Comparison of ENCODE assay signal across 14 cellular contexts in genomic region chr5:151596839-151597539, GRCh38. TPM values are rescaled to one million over a fixed set of nuclear protein-coding genes. Genes with fewer than 3 reads are reported as not detected.
DNase-seq lines count a peak whose midpoint lies in the region; ATAC-seq and TF ChIP-seq lines count a peak whose summit lies in the region.
"Had no signal": no experiment of that assay in that cellular context is flagged by ENCODE, and none has a peak within 500 bp of the region (broad histone marks: within the 10 kb centered on the region; RNA-seq: fewer than 3 reads in every experiment).

No MANE protein-coding gene starts in this region.

- no peak for TF ChIP-seq CTCF in GM23338 (conservative IDR thresholded peaks at IDR 0.05; ENCODE audit: low read depth in 2 of 2)
- TF ChIP-seq CTCF in astrocyte of the spinal cord (IDR thresholded peaks at IDR 0.05; ENCODE audit: low read depth, low read length): no peak
- TF ChIP-seq CTCF in progenitor cell of endocrine pancreas (IDR thresholded peaks at IDR 0.05; ENCODE audit: unreplicated experiment): no peak

- peaks cover 4% of the 10 kb centered on the region for H3K27me3 Mint-ChIP-seq in GM23338 (ENCODE audit: insufficient read depth, low read depth, poor library complexity)
- H3K27me3 Mint-ChIP-seq in progenitor cell of endocrine pancreas: peaks cover 20% of the 10 kb centered on the region

- no peaks in the 10 kb centered on the region for H3K36me3 ChIP-seq in GM23338 (ENCODE audit: insufficient read depth)

- H3K9me3 Mint-ChIP-seq in GM23338: no peaks in the 10 kb centered on the region
- no peaks in the 10 kb centered on the region for H3K9me3 Mint-ChIP-seq in progenitor cell of endocrine pancreas (ENCODE audit: low read depth)
- H3K9me3 Mint-ChIP-seq: CD8-positive, alpha-beta memory T cell had no signal

- H4K20me1 ChIP-seq in GM23338 (replicated peaks; ENCODE audit: insufficient read depth): no peaks in the 10 kb centered on the region

- H3K4me3 Mint-ChIP-seq in GM23338: no peak overlapping the region
- H3K4me3 Mint-ChIP-seq in progenitor cell of endocrine pancreas (ENCODE audit: low read depth): no peak overlapping the region
- H3K4me3 Mint-ChIP-seq: CD8-positive, alpha-beta memory T cell had no signal

- peaks cover 18% of the 10 kb centered on the region for H3K4me1 ChIP-seq in GM23338 (ENCODE audit: insufficient read depth)

- DNase-seq in GM23338 (ENCODE audit: low spot score) (peak; percentile 73), astrocyte of the spinal cord (ENCODE audit: low read depth, low spot score) (peak; percentile 13), iPS-NIHi11 (ENCODE audit: low spot score) (peak; percentile 83), progenitor cell of endocrine pancreas (ENCODE audit: low spot score, unreplicated experiment) (peak; percentile 27), UCSD-AML1 (lab: John Stamatoyannopoulos, UW; ENCODE audit: unreplicated experiment) (no peak), NCI-H2196 (lab: John Stamatoyannopoulos, UW; ENCODE audit: unreplicated experiment) (no peak), HuH-7 (ENCODE audit: low spot score) (no peak)
- DNase-seq: activated CD4-positive, CD25-positive, alpha-beta regulatory T cell; CD8-positive, alpha-beta memory T cell; NCI-H187; NCI-H82 had no signal

- H3K36me3 Mint-ChIP-seq in GM23338 (ENCODE audit: low read depth) (no peaks in the 10 kb centered on the region), progenitor cell of endocrine pancreas (ENCODE audit: insufficient read depth) (no peaks in the 10 kb centered on the region)
- H3K36me3 Mint-ChIP-seq: CD8-positive, alpha-beta memory T cell had no signal

- H3K79me2 ChIP-seq in GM23338 (replicated peaks; ENCODE audit: insufficient read depth): no peaks in the 10 kb centered on the region

- H3K4me2 ChIP-seq in GM23338: peak overlapping the region; percentile 48; the same call in 1 of the 2 replicates

- H3K27me3 ChIP-seq in GM23338 (ENCODE audit: insufficient read depth): no peaks in the 10 kb centered on the region

- H3F3A ChIP-seq in GM23338 (replicated peaks; ENCODE audit: low read depth): no peaks in the 10 kb centered on the region

- H3K4me1 Mint-ChIP-seq in GM23338: peaks cover 43% of the 10 kb centered on the region
- peaks cover 18% of the 10 kb centered on the region for H3K4me1 Mint-ChIP-seq in progenitor cell of endocrine pancreas (ENCODE audit: low read depth)
- H3K4me1 Mint-ChIP-seq: CD8-positive, alpha-beta memory T cell had no signal

- in situ Hi-C loops in astrocyte of the spinal cord (cut with HindIII; ENCODE audit: low sequenced_read_pairs): no loop called here

- peak; percentile 98 for ATAC-seq in GM23338
- ATAC-seq in HG03457 (IDR thresholded peaks at IDR 0.05; ENCODE audit: unreplicated experiment): no peak
- ATAC-seq: K562 had no signal

- no peaks in the 10 kb centered on the region for H3K9me2 ChIP-seq in GM23338 (ENCODE audit: insufficient read depth)

- H2AFZ ChIP-seq in GM23338: no peak overlapping the region

- H3K27ac Mint-ChIP-seq in GM23338: no peak overlapping the region
- H3K27ac Mint-ChIP-seq in progenitor cell of endocrine pancreas: no peak overlapping the region
- H3K27ac Mint-ChIP-seq: CD8-positive, alpha-beta memory T cell had no signal

- no peak overlapping the region for H3K27ac ChIP-seq in GM23338 (ENCODE audit: low read depth)

- H3K4me3 ChIP-seq in GM23338 (no peak overlapping the region), astrocyte of the spinal cord (ENCODE audit: low read depth, low read length) (no peak overlapping the region)
- H3K4me3 ChIP-seq: K562, lung had no signal

TF ChIP-seq in GM23338, 12 proteins besides CTCF, POLR2A, EP300 and RAD21:
- TF ChIP-seq CREB1 (CRISPR knock-in tag; IDR thresholded peaks at IDR 0.05; ENCODE audit: low read depth) (no peak), POLR2AphosphoS5 (IDR thresholded peaks at IDR 0.05; ENCODE audit: low read depth) (no peak), REST (IDR thresholded peaks at IDR 0.05; ENCODE audit: unreplicated experiment) (no peak)

RNA-seq across cellular contexts. Expression of gene FAT2, which starts 5.9 kb away (rescaled TPM):
- 0.27 and 0.59 TPM in 2 replicates for total RNA-seq in GM23338 (2014; rRNA removed; shearing (Covaris generic))
- 0.06 and 0.09 TPM in 2 replicates for polyA plus RNA-seq in GM23338 (2016; fragmentation: Nextera tagmentation; extraction: Ambion mirVana)
- 0.05 and 0.07 TPM in 2 replicates for total RNA-seq in progenitor cell of endocrine pancreas
- total RNA-seq: CD8-positive, alpha-beta memory T cell; K562 had no signal
- polyA plus RNA-seq: CD8-positive, alpha-beta memory T cell; K562 had no signal

Comparison
In these comparisons a context has a peak if more than half of its experiments do, and no peak if none do; other contexts are left out.
1. DNase-seq: peak in GM23338 (single experiment), astrocyte of the spinal cord (single experiment), iPS-NIHi11 (single experiment) and progenitor cell of endocrine pancreas (single experiment); none in UCSD-AML1 (single experiment), NCI-H2196 (single experiment) and HuH-7 (single experiment).